In genomic region chr1:40795811-40796586, GRCh38 we compare ENCODE assay signal across 15 cellular contexts. TPM values are rescaled to one million over a fixed set of nuclear protein-coding genes. Genes with fewer than 3 reads are reported as not detected.
A peak's percentile ranks its signal among the peaks of the same experiment; 100 is the strongest.
DNase-seq lines count a peak whose midpoint lies in the region; ATAC-seq, FAIRE-seq and TF ChIP-seq lines count a peak whose summit lies in the region.
"Had no signal": no experiment of that assay in that cellular context is flagged by ENCODE, and none has a peak within 500 bp of the region (broad histone marks: within the 10 kb centered on the region; RNA-seq: fewer than 3 reads in every experiment).

No MANE protein-coding gene starts in this region.

- no peak for TF ChIP-seq EP300 in esophagus muscularis mucosa (IDR thresholded peaks at IDR 0.05)

- H3K4me1 Mint-ChIP-seq in activated naive CD4-positive, alpha-beta T cell treated with anti-CD3 and anti-CD28 coated beads, Interleukin-2, amount 10 ng/mL, durations not matched to agents 7 days and 5 days, result peaks cover 52% of the 10 kb centered on the region

- H3K27me3 ChIP-seq in esophagus muscularis mucosa (no peaks in the 10 kb centered on the region), thoracic aorta (replicated peaks; ENCODE audit: insufficient read depth) (no peaks in the 10 kb centered on the region), trophoblast cell (ENCODE audit: insufficient read depth, low read length) (no peaks in the 10 kb centered on the region)

- POLR2A ChIA-PET in OCI-LY7 (lab: Charles Lee), result interaction anchor here (0.6 to 0.9 kb wide), 7 partner anchors 8 to 1353 kb away, joined by 3 to 7 read pairs (median 4); no protein-coding TSS in a partner anchor

- H3K23ac ChIP-seq in trophoblast cell (ENCODE audit: low read length), result no peak overlapping the region

- no peak overlapping the region for H2BK120ac ChIP-seq in trophoblast cell (ENCODE audit: insufficient read depth, low read length, poor library complexity)

- no peak overlapping the region for H3K9ac ChIP-seq in trophoblast cell (ENCODE audit: low read length)

- H3K4me3 ChIP-seq in OCI-LY7 (ENCODE audit: low read depth, low read length, poor library complexity, severe bottlenecking) (peak overlapping the region; percentile 37), esophagus muscularis mucosa (no peak overlapping the region), thoracic aorta (no peak overlapping the region), trophoblast cell (ENCODE audit: low read depth, low read length) (no peak overlapping the region)
- H3K4me3 ChIP-seq: GM23338, lung had no signal

- FAIRE-seq in frontal cortex (lab: Jason Lieb, UNC), result no peak

- H4K20me1 ChIP-seq in OCI-LY7 (ENCODE audit: insufficient read depth, low read length), result no peaks in the 10 kb centered on the region

- H3K4me2 ChIP-seq in OCI-LY7 (ENCODE audit: low read length) (peak overlapping the region; percentile 72), trophoblast cell (ENCODE audit: low read length) (no peak overlapping the region)
- H3K4me2 ChIP-seq: GM23338 had no signal

- BruUV-seq in OCI-LY7 (replicated peaks; lab: Mats Ljungman, UMichigan), result no TSS peak

- H2AK5ac ChIP-seq in trophoblast cell (ENCODE audit: low read length), result no peak overlapping the region

- H4K8ac ChIP-seq in trophoblast cell (ENCODE audit: low read depth, low read length), result no peak overlapping the region

- intact Hi-C loops in OCI-LY7 (cut with micrococcal nuclease; ENCODE audit: unreplicated experiment), result no loop called here
- intact Hi-C loops in esophagus muscularis mucosa (cut with DNase I), result no loop called here

- H3K36me3 Mint-ChIP-seq in activated naive CD4-positive, alpha-beta T cell treated with anti-CD3 and anti-CD28 coated beads, Interleukin-2, amount 10 ng/mL, durations not matched to agents 7 days and 5 days, result no peaks in the 10 kb centered on the region

- no peak overlapping the region for H3K14ac ChIP-seq in trophoblast cell (ENCODE audit: low read length)

- H3K9me3 ChIP-seq in OCI-LY7 (ENCODE audit: low read length) (no peaks in the 10 kb centered on the region), esophagus muscularis mucosa (no peaks in the 10 kb centered on the region), thoracic aorta (no peaks in the 10 kb centered on the region), trophoblast cell (ENCODE audit: insufficient read depth, low read depth, low read length) (no peaks in the 10 kb centered on the region)

- H2AFZ ChIP-seq in OCI-LY7 (ENCODE audit: low read length), result peak overlapping the region; percentile 71; the same call in 1 of the 2 replicates
- no peak overlapping the region for H2AFZ ChIP-seq in trophoblast cell (ENCODE audit: insufficient read depth, low read length, poor library complexity)
- H2AFZ ChIP-seq: GM23338 had no signal

- H3K9me2 ChIP-seq in OCI-LY7 (ENCODE audit: insufficient read depth, low read length), result no peaks in the 10 kb centered on the region

- H3K27ac Mint-ChIP-seq in activated naive CD4-positive, alpha-beta T cell treated with anti-CD3 and anti-CD28 coated beads, Interleukin-2, amount 10 ng/mL, durations not matched to agents 7 days and 5 days, result peak overlapping the region; percentile 77
- H3K27ac Mint-ChIP-seq: dendritic cell treated with granulocyte-macrophage colony-stimulating factor and Interleukin-4, amounts not matched to agents 40 ng/mL and 50 ng/mL, for 4 days; GM23338 had no signal

- H3K27ac ChIP-seq in OCI-LY7 (ENCODE audit: low read depth, low read length, poor library complexity, severe bottlenecking), result peak overlapping the region; percentile 1
- H3K27ac ChIP-seq in esophagus muscularis mucosa (replicated peaks in 1 of 4), result peak overlapping the region; percentile 73 to 90 (median 87)
- peak overlapping the region; percentile 11 to 26 for H3K27ac ChIP-seq in thoracic aorta
- H3K27ac ChIP-seq in trophoblast cell (ENCODE audit: low read depth, low read length), result no peak overlapping the region

- DNase-seq in activated naive CD4-positive, alpha-beta T cell treated with anti-CD3 and anti-CD28 coated beads, Interleukin-2, amount 10 ng/mL, durations not matched to agents 7 days and 5 days, result peak; percentile 38
- DNase-seq in activated naive CD4-positive, alpha-beta T cell treated with Interleukin-2 at 50 U/mL for 16 hours, result no peak
- DNase-seq in OCI-LY7 (ENCODE audit: low spot score) (no peak), esophagus muscularis mucosa (ENCODE audit: extremely low spot score) (no peak), thoracic aorta (ENCODE audit: low spot score) (no peak), frontal cortex (ENCODE audit: low spot score in 2 of 2) (no peak), NCI-H1105 treated with DMSO at 0.1 percent for 48 hours (lab: John Stamatoyannopoulos, UW) (no peak), trophoblast cell (no peak)
- DNase-seq: DMS79, NCI-H2171 treated with DMSO at 0.1 percent for 48 hours, PC-3, SW 1271 had no signal

- no peak for TF ChIP-seq CTCF in OCI-LY7 (conservative IDR thresholded peaks at IDR 0.05; ENCODE audit: low read length)
- no peak for TF ChIP-seq CTCF in esophagus muscularis mucosa (IDR thresholded peaks at IDR 0.05)
- TF ChIP-seq CTCF in thoracic aorta (IDR thresholded peaks at IDR 0.05), result no peak

- H3K36me3 ChIP-seq in OCI-LY7 (ENCODE audit: insufficient read depth, low read length) (no peaks in the 10 kb centered on the region), esophagus muscularis mucosa (no peaks in the 10 kb centered on the region), thoracic aorta (no peaks in the 10 kb centered on the region), trophoblast cell (ENCODE audit: control insufficient read depth in 1 of 2, insufficient read depth in 2 of 2, low read length in 2 of 2) (no peaks in the 10 kb centered on the region)

- no peaks in the 10 kb centered on the region for H3K9me3 Mint-ChIP-seq in activated naive CD4-positive, alpha-beta T cell treated with anti-CD3 and anti-CD28 coated beads, Interleukin-2, amount 10 ng/mL, durations not matched to agents 7 days and 5 days
- H3K9me3 Mint-ChIP-seq: dendritic cell treated with granulocyte-macrophage colony-stimulating factor and Interleukin-4, amounts not matched to agents 40 ng/mL and 50 ng/mL, for 4 days; GM23338 had no signal

- WGBS in esophagus muscularis mucosa, result 48% methylated on average over 8 of the region's 13 CpGs
- WGBS in trophoblast cell (ENCODE audit: extremely low coverage, insufficient coverage, insufficient read length), result no CpG with 5 or more reads among the region's 13 CpGs

- peak overlapping the region; percentile 3 for H3K4me3 Mint-ChIP-seq in activated naive CD4-positive, alpha-beta T cell treated with anti-CD3 and anti-CD28 coated beads, Interleukin-2, amount 10 ng/mL, durations not matched to agents 7 days and 5 days
- H3K4me3 Mint-ChIP-seq: dendritic cell treated with granulocyte-macrophage colony-stimulating factor and Interleukin-4, amounts not matched to agents 40 ng/mL and 50 ng/mL, for 4 days; GM23338 had no signal

- H3K18ac ChIP-seq in trophoblast cell (ENCODE audit: low read length), result no peak overlapping the region

- H3K27me3 Mint-ChIP-seq in activated naive CD4-positive, alpha-beta T cell treated with anti-CD3 and anti-CD28 coated beads, Interleukin-2, amount 10 ng/mL, durations not matched to agents 7 days and 5 days, result peaks cover 35% of the 10 kb centered on the region

- no peak overlapping the region for H2BK12ac ChIP-seq in trophoblast cell (ENCODE audit: low read length)

- H2BK5ac ChIP-seq in trophoblast cell (ENCODE audit: low read depth, low read length, poor library complexity), result no peak overlapping the region

- no peaks in the 10 kb centered on the region for H3K79me1 ChIP-seq in trophoblast cell (ENCODE audit: low read length)

- H3K4ac ChIP-seq in trophoblast cell (ENCODE audit: low read depth, low read length), result no peak overlapping the region

- no peak for TF ChIP-seq POLR2A in esophagus muscularis mucosa (IDR thresholded peaks at IDR 0.05; ENCODE audit: low read depth)

- CTCF ChIA-PET in activated naive CD4-positive, alpha-beta T cell treated with anti-CD3 and anti-CD28 coated beads, Interleukin-2, amount 10 ng/mL, durations not matched to agents 7 days and 5 days (lab: Charles Lee), result interaction anchor here (0.6 to 4.7 kb wide), 6 partner anchors 17 to 68 kb away, joined by 3 to 27 read pairs (median 3); no protein-coding TSS in a partner anchor
- CTCF ChIA-PET in OCI-LY7 (lab: Charles Lee; ENCODE audit: unreplicated experiment), result no interaction called here

- H4K12ac ChIP-seq in trophoblast cell (ENCODE audit: low read depth, low read length), result no peak overlapping the region

- H4K91ac ChIP-seq in trophoblast cell (ENCODE audit: low read depth, low read length), result no peak overlapping the region

- H3K4me1 ChIP-seq in OCI-LY7 (ENCODE audit: insufficient read depth, low read length, poor library complexity, severe bottlenecking), result peaks cover 26% of the 10 kb centered on the region
- H3K4me1 ChIP-seq in esophagus muscularis mucosa, result peaks cover 38 to 97% (median 91%) of the 10 kb centered on the region in 4 donors
- H3K4me1 ChIP-seq in thoracic aorta (ENCODE audit: control insufficient read depth in 1 of 2, low read depth in 2 of 2), result peaks cover 22 to 67% of the 10 kb centered on the region in 2 donors
- no peaks in the 10 kb centered on the region for H3K4me1 ChIP-seq in trophoblast cell (ENCODE audit: control insufficient read depth in 1 of 2, insufficient read depth in 2 of 2, low read length in 2 of 2)

- no peaks in the 10 kb centered on the region for H3K79me2 ChIP-seq in OCI-LY7 (ENCODE audit: insufficient read depth, low read depth, low read length)
- H3K79me2 ChIP-seq in trophoblast cell (ENCODE audit: control insufficient read depth, insufficient read depth, low read length, poor library complexity), result no peaks in the 10 kb centered on the region

- no peak for ATAC-seq in thoracic aorta (ENCODE audit: insufficient number of reproducible peaks, low FRiP score, low read depth)
- ATAC-seq: GM23338 had no signal

RNA-seq across cellular contexts. Expression of gene KCNQ4, which starts 12.4 kb away (rescaled TPM):
- total RNA-seq in OCI-LY7 (2014; rRNA removed; shearing (Covaris generic)), result 0.16 and 0.33 TPM in 2 replicates
- 0.37 and 0.49 TPM in 2 replicates for total RNA-seq in OCI-LY7 (2022)
- total RNA-seq in esophagus muscularis mucosa, result 10 to 100 TPM in 3 of 4 donors, 1 to 10 TPM in 1; 9.3 to 22.0 (median 17.1) TPM
- 10 to 100 TPM in 1 of 2 donors, 1 to 10 TPM in 1; 5.7 to 11.5 TPM for total RNA-seq in thoracic aorta
- 1.2 TPM for total RNA-seq in frontal cortex
- polyA plus RNA-seq in trophoblast cell (2013), result 0.88 and 0.99 TPM in 2 replicates
